ENCODE assay signal across 1 cellular context in genomic region chr15:70127797-70128756, GRCh38.
TF ChIP-seq lines count a peak whose summit lies in the region.

No MANE protein-coding gene starts in this region.

TF ChIP-seq in K562, 482 proteins besides CTCF, POLR2A, EP300 and RAD21 (continued from another document):
- TF ChIP-seq MAFG (tag; conservative IDR thresholded peaks at IDR 0.05), result peak; percentile 50; the same call in 1 of the 2 replicates
TF ChIP-seq in K562: peak in this region for 1.
